9 cellular contexts compared by ENCODE assay signal in the genomic region with DNA sequence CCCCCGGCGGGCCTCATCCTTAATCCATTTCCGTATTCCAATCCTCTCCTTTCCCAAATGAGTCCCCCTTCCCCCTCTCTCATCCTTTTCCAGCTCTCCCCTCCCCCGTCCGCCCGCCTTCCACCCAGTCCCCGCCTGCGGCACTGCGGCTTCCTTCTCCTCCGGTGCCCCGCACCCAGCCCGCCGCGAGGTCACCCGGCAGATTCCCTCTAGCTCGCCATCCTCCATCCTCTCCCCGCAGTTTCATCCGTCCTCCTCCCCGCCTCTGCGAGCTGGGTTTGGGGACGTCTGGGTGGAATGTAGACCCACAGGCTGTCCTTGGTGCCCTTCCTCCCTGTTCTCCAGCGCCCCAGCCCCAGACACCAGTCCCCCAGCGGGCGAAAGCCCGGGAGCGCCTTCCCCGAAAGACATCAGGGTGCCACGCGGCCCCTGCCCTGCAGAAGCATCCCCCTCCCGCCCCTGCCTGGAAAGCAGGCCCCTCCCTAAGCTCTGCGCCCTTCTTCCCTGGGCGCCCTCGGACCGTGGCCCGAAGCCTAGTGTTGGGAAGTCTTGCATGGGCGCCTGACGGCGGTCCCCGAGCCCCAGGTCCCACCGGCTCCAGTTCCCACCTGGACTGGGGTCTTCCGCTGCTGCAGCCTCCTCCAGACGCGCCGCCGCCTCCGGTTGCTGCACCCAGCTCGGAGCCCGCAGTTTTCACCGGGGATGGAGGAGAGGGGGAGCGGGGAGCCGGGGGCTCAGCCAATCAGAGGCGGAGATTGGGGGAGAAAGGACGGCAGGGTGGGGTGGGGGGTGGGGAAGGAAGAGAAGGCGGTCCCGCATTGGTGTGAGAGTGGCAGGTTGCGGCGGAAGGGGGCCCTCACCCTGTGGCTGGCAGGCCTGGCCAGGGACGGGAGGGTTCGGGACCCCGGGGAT. TPM values are rescaled to one million over a fixed set of nuclear protein-coding genes. Genes with fewer than 3 reads are reported as not detected.
DNase-seq lines count a peak whose midpoint lies in the region; ATAC-seq, FAIRE-seq and TF ChIP-seq lines count a peak whose summit lies in the region.
"Had no signal": no experiment of that assay in that cellular context is flagged by ENCODE, and none has a peak within 500 bp of the region (broad histone marks: within the 10 kb centered on the region; RNA-seq: fewer than 3 reads in every experiment).

THY1 (minus strand) TSS at position 668 of the 912 bp plus-strand sequence. CDS start 2,267 bp downstream, outside the sequence.

- peak within 1 kb of the TSS; percentile 29 for H3K27ac Mint-ChIP-seq in astrocyte (ENCODE audit: unreplicated experiment)

- peaks cover 20% of the 10 kb centered on the region for H3K36me3 Mint-ChIP-seq in astrocyte (ENCODE audit: low read depth, unreplicated experiment)

- peak within 1 kb of the TSS; percentile 83 for H2AFZ ChIP-seq in astrocyte (ENCODE audit: low read depth, low read length)
- H2AFZ ChIP-seq in keratinocyte (ENCODE audit: control insufficient read depth, low read length) = peak within 1 kb of the TSS; percentile 36

- H3K79me2 ChIP-seq in astrocyte (ENCODE audit: insufficient read depth, low read length) (peaks cover 43% of the 10 kb centered on the region), keratinocyte (ENCODE audit: control insufficient read depth, insufficient read depth, low read length) (no peaks in the 10 kb centered on the region)

- H3K9ac ChIP-seq in astrocyte (ENCODE audit: low read length) = peak within 1 kb of the TSS; percentile 89
- H3K9ac ChIP-seq in keratinocyte (ENCODE audit: control insufficient read depth, extremely low read depth, insufficient read depth, low read length) = no peak within 1 kb of the TSS

- in situ Hi-C loops in ACHN (cut with HindIII; ENCODE audit: low pct_ligation_motif_present, low pct_unique_long_range_greater_than_20kb, low sequenced_read_pairs) = no loop called here

- FAIRE-seq in HTR-8/SVneo (lab: Jason Lieb, UNC) (peak; percentile 23), astrocyte (lab: Jason Lieb, UNC) (no peak), keratinocyte (lab: Jason Lieb, UNC) (no peak)
- FAIRE-seq: endometrium had no signal

- dilution Hi-C loops in keratinocyte (cut with MboI; ENCODE audit: extremely low pct_ligation_motif_present, low sequenced_read_pairs) = no loop called here

- TF ChIP-seq CTCF in astrocyte (IDR thresholded peaks at IDR 0.05; ENCODE audit: insufficient read depth, low read depth, low read length) (no peak), keratinocyte (optimal IDR thresholded peaks at IDR 0.05 in 1 of 3, IDR thresholded peaks at IDR 0.05 in 1 of 3, conservative IDR thresholded peaks at IDR 0.05 in 1 of 3; ENCODE audit: extremely low read depth in 1 of 3, insufficient read depth in 2 of 3, low read length in 3 of 3) (no peak)

- peaks cover 6% of the 10 kb centered on the region for H3K4me1 Mint-ChIP-seq in astrocyte (ENCODE audit: low read depth, unreplicated experiment)

- no peak for ATAC-seq in stimulated activated naive CD8-positive, alpha-beta T cell treated with anti-CD3 and anti-CD28 coated beads, Interleukin-15, Interleukin-2, amounts not matched to agents 100 U/mL and 50 U/mL, for 24 hours
- no peak for ATAC-seq in GM21447 (IDR thresholded peaks at IDR 0.05; ENCODE audit: unreplicated experiment)

- peak within 1 kb of the TSS; percentile 52 for H3K27ac ChIP-seq in astrocyte (ENCODE audit: low read depth, low read length)
- no peak within 1 kb of the TSS for H3K27ac ChIP-seq in keratinocyte (ENCODE audit: control insufficient read depth, insufficient read depth, low read length)

- no peaks in the 10 kb centered on the region for H3K9me1 ChIP-seq in keratinocyte (ENCODE audit: control insufficient read depth, extremely low read depth, insufficient read depth, low read length)

- H3K36me3 ChIP-seq in astrocyte (ENCODE audit: insufficient read depth, low read length) (peaks cover 8% of the 10 kb centered on the region), keratinocyte (ENCODE audit: control insufficient read depth in 2 of 2, extremely low read depth in 1 of 2, insufficient read depth in 2 of 2, low read length in 2 of 2) (no peaks in the 10 kb centered on the region)

- H3K9me3 Mint-ChIP-seq in astrocyte (ENCODE audit: unreplicated experiment) = no peaks in the 10 kb centered on the region

- H3K4me3 ChIP-seq in astrocyte (ENCODE audit: insufficient read depth, low read depth, low read length) (peak within 1 kb of the TSS; percentile 86), keratinocyte (ENCODE audit: control insufficient read depth in 2 of 3, extremely low read depth in 1 of 3, insufficient read depth in 2 of 3, low read depth in 1 of 3, low read length in 3 of 3) (peak within 1 kb of the TSS; percentile 11 to 47 (median 13))

- peak within 1 kb of the TSS; percentile 99 for H3K4me2 ChIP-seq in astrocyte (ENCODE audit: low read length)
- peak within 1 kb of the TSS; percentile 63 for H3K4me2 ChIP-seq in keratinocyte (ENCODE audit: control insufficient read depth, extremely low read depth, insufficient read depth, low read depth, low read length)

- H3K9me3 ChIP-seq in astrocyte (ENCODE audit: insufficient read depth, low read depth, low read length) = peaks cover 14% of the 10 kb centered on the region
- H3K9me3 ChIP-seq in keratinocyte (ENCODE audit: control insufficient read depth, low read depth, low read length) = no peaks in the 10 kb centered on the region

- peak within 1 kb of the TSS; percentile 90 for H3K4me3 Mint-ChIP-seq in astrocyte (ENCODE audit: unreplicated experiment)

- H4K20me1 ChIP-seq in astrocyte (ENCODE audit: insufficient read depth, low read length) (peaks cover 30% of the 10 kb centered on the region), keratinocyte (ENCODE audit: control insufficient read depth, extremely low read depth, insufficient read depth, low read length) (no peaks in the 10 kb centered on the region)

- peaks cover 34% of the 10 kb centered on the region for H3K4me1 ChIP-seq in astrocyte (ENCODE audit: insufficient read depth, low read length)
- H3K4me1 ChIP-seq in keratinocyte (ENCODE audit: control insufficient read depth, extremely low read depth, insufficient read depth, low read length) = peaks cover 15% of the 10 kb centered on the region

- no peaks in the 10 kb centered on the region for H3K27me3 ChIP-seq in astrocyte (ENCODE audit: insufficient read depth, low read length)
- peaks cover 39% of the 10 kb centered on the region for H3K27me3 ChIP-seq in keratinocyte (ENCODE audit: control insufficient read depth, extremely low read depth, insufficient read depth, low read length)

- peak; percentile 57 for DNase-seq in ACHN
- peak; percentile 69 for DNase-seq in HTR-8/SVneo (ENCODE audit: insufficient read length, low spot score)
- peak; percentile 40 for DNase-seq in astrocyte (ENCODE audit: low read depth)
- DNase-seq in keratinocyte (ENCODE audit: low read depth, low spot score) = no peak
- DNase-seq in stimulated activated naive CD8-positive, alpha-beta T cell treated with anti-CD3 and anti-CD28 coated beads, Interleukin-15, Interleukin-2, amounts not matched to agents 100 U/mL and 50 U/mL, for 24 hours = peak; percentile 8
- no peak for DNase-seq in NCI-H510A treated with DMSO at 0.1 percent for 48 hours (lab: John Stamatoyannopoulos, UW)
- no peak for DNase-seq in NCI-H510A (lab: John Stamatoyannopoulos, UW)

- peaks cover 14% of the 10 kb centered on the region for H3K27me3 Mint-ChIP-seq in astrocyte (ENCODE audit: low read depth, unreplicated experiment)

RNA-seq across cellular contexts. Expression of gene THY1, which starts in this region (rescaled TPM):
- total RNA-seq in astrocyte = 104 and 129 TPM in 2 replicates
- polyA plus RNA-seq in keratinocyte = 2.4 to 5.7 TPM (median 5.0 TPM) in 3 replicates
- not detected for polyA plus RNA-seq in keratinocyte (2011; ENCODE audit: low read depth)
- polyA plus RNA-seq in keratinocyte (2011; cell fraction: cytosol; rRNA removed) = 2.4 and 2.5 TPM in 2 replicates
- 1.4 and 2.0 TPM in 2 replicates for polyA plus RNA-seq in keratinocyte (2011; cell fraction: nucleus; rRNA removed)
- 0.34 and 3.4 TPM in 2 replicates for polyA plus RNA-seq in keratinocyte (2012; ENCODE audit: low replicate concordance)
- 6.5 to 8.6 TPM (median 8.2 TPM) in 3 replicates for polyA minus RNA-seq in keratinocyte
- polyA minus RNA-seq in keratinocyte (2011; cell fraction: cytosol; rRNA and poly(A)+ RNA removed) = not detected
- 0.95 and 2.2 TPM in 2 replicates for polyA minus RNA-seq in keratinocyte (2011; cell fraction: nucleus; rRNA and poly(A)+ RNA removed)

Comparison
In these comparisons a context has a peak if more than half of its experiments do, and no peak if none do; other contexts are left out.
1. DNase-seq: peak in ACHN (single experiment), HTR-8/SVneo (single experiment), astrocyte (single experiment) and stimulated activated naive CD8-positive, alpha-beta T cell treated with anti-CD3 and anti-CD28 coated beads, Interleukin-15, Interleukin-2, amounts not matched to agents 100 U/mL and 50 U/mL, for 24 hours (single experiment); none in keratinocyte (single experiment), NCI-H510A treated with DMSO at 0.1 percent for 48 hours (single experiment) and NCI-H510A (single experiment).